Comparison of ENCODE assay signal across 8 cellular contexts in genomic region chr2:26577442-26578433, GRCh38.
DNase-seq lines count a peak whose midpoint lies in the region; ATAC-seq and TF ChIP-seq lines count a peak whose summit lies in the region.

No MANE protein-coding gene starts in this region.

- H3K36me3 ChIP-seq in GM06990 (ENCODE audit: control insufficient read depth, insufficient read depth, low read length) (no peaks in the 10 kb centered on the region), right atrium auricular region (no peaks in the 10 kb centered on the region), sigmoid colon (no peaks in the 10 kb centered on the region)

- H3K4me3 Mint-ChIP-seq in activated naive CD8-positive, alpha-beta T cell treated with anti-CD3 and anti-CD28 coated beads, Interleukin-2, amount 50 U/mL, for 24 hours = no peak overlapping the region

- intact Hi-C loops in sigmoid colon (cut with DNase I) = no loop called here

- peak; percentile 99 for TF ChIP-seq CTCF in GM06990 (IDR thresholded peaks at IDR 0.05; ENCODE audit: insufficient read depth, low read length, poor library complexity, severe bottlenecking)
- TF ChIP-seq CTCF in right atrium auricular region (IDR thresholded peaks at IDR 0.05) = peak; percentile 97
- peak; percentile 54 to 98 (median 86) for TF ChIP-seq CTCF in sigmoid colon (IDR thresholded peaks at IDR 0.05)

- TF ChIP-seq POLR2A in sigmoid colon (IDR thresholded peaks at IDR 0.05) = no peak

- no peak for TF ChIP-seq EP300 in sigmoid colon (IDR thresholded peaks at IDR 0.05)

- H3K4me3 ChIP-seq in GM06990 (replicated peaks; ENCODE audit: low read depth, low read length) (no peak overlapping the region), right atrium auricular region (no peak overlapping the region), sigmoid colon (no peak overlapping the region)

- H3K27me3 ChIP-seq in GM06990 (replicated peaks; ENCODE audit: control insufficient read depth, insufficient read depth, low read length) (peaks cover 1% of the 10 kb centered on the region), right atrium auricular region (no peaks in the 10 kb centered on the region), sigmoid colon (peaks cover 0 to 3% (median 0%) of the 10 kb centered on the region in 3 donors)

- H3K9me3 ChIP-seq in right atrium auricular region = no peaks in the 10 kb centered on the region
- no peaks in the 10 kb centered on the region for H3K9me3 ChIP-seq in sigmoid colon

- DNase-seq in GM06990 (ENCODE audit: extremely low read depth, insufficient read length) (no peak), NAMALWA (ENCODE audit: low spot score) (peak; percentile 65), SW 1271 (lab: John Stamatoyannopoulos, UW) (peak; percentile 40 to 70), right atrium auricular region (ENCODE audit: low spot score) (no peak), sigmoid colon (peak; percentile 75), NCI-H128 (lab: John Stamatoyannopoulos, UW; ENCODE audit: unreplicated experiment) (no peak)
- peak; percentile 74 for DNase-seq in activated naive CD8-positive, alpha-beta T cell treated with anti-CD3 and anti-CD28 coated beads, Interleukin-2, amount 50 U/mL, for 24 hours

- no peak overlapping the region for H3K27ac Mint-ChIP-seq in activated naive CD8-positive, alpha-beta T cell treated with anti-CD3 and anti-CD28 coated beads, Interleukin-2, amount 50 U/mL, for 24 hours

- no peaks in the 10 kb centered on the region for H3K36me3 Mint-ChIP-seq in activated naive CD8-positive, alpha-beta T cell treated with anti-CD3 and anti-CD28 coated beads, Interleukin-2, amount 50 U/mL, for 24 hours (ENCODE audit: low read depth)

- peaks cover 11% of the 10 kb centered on the region for H3K27me3 Mint-ChIP-seq in activated naive CD8-positive, alpha-beta T cell treated with anti-CD3 and anti-CD28 coated beads, Interleukin-2, amount 50 U/mL, for 24 hours

- 46 to 48% methylated on average over 27 of the region's 27 CpGs for WGBS in sigmoid colon, 2 donors

- peak; percentile 74 for ATAC-seq in activated naive CD8-positive, alpha-beta T cell treated with anti-CD3 and anti-CD28 coated beads, Interleukin-2, amount 50 U/mL, for 24 hours
- ATAC-seq in GM18498 (IDR thresholded peaks at IDR 0.05; ENCODE audit: unreplicated experiment) = no peak

- no peaks in the 10 kb centered on the region for H3K9me3 Mint-ChIP-seq in activated naive CD8-positive, alpha-beta T cell treated with anti-CD3 and anti-CD28 coated beads, Interleukin-2, amount 50 U/mL, for 24 hours

- H3K4me1 ChIP-seq in right atrium auricular region = no peaks in the 10 kb centered on the region
- no peaks in the 10 kb centered on the region for H3K4me1 ChIP-seq in sigmoid colon

- no peaks in the 10 kb centered on the region for H3K4me1 Mint-ChIP-seq in activated naive CD8-positive, alpha-beta T cell treated with anti-CD3 and anti-CD28 coated beads, Interleukin-2, amount 50 U/mL, for 24 hours

- H3K27ac ChIP-seq in right atrium auricular region (no peak overlapping the region), sigmoid colon (no peak overlapping the region)

Comparison
In these comparisons a context has a peak if more than half of its experiments do, and no peak if none do; other contexts are left out.
1. DNase-seq: peak in NAMALWA (single experiment), SW 1271 (2 of 2), activated naive CD8-positive, alpha-beta T cell treated with anti-CD3 and anti-CD28 coated beads, Interleukin-2, amount 50 U/mL, for 24 hours (single experiment) and sigmoid colon (single experiment); none in GM06990 (single experiment), right atrium auricular region (single experiment) and NCI-H128 (single experiment).
2. Peak in every context shown above with its lines, with median percentiles within 50 percentile points of each other: CTCF ChIP-seq.